1 cellular context compared by ENCODE assay signal in the genomic region with DNA sequence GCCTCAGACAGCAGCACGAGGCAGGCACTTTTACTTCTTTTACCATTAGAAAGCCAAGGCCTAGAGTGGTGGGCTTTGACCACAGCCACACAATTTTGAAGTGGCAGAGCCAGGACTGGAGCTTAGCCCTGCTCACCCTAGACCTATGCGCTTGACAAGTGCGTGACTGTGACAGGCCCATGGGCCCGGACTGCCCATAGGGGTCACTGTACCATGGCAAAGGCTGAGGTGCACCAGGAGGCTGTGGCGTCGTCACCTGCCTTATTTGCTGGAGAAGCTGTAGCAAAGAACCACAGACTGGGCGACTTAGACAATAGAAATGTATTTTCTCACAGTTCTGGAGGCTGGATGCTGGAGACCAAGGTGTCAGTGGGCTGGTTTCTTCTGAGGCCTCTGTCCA.
TF ChIP-seq lines count a peak whose summit lies in the region.

No MANE protein-coding gene starts in this region.

TF ChIP-seq in K562, 482 proteins besides CTCF, POLR2A, EP300 and RAD21:
- TF ChIP-seq, protein P1, sequence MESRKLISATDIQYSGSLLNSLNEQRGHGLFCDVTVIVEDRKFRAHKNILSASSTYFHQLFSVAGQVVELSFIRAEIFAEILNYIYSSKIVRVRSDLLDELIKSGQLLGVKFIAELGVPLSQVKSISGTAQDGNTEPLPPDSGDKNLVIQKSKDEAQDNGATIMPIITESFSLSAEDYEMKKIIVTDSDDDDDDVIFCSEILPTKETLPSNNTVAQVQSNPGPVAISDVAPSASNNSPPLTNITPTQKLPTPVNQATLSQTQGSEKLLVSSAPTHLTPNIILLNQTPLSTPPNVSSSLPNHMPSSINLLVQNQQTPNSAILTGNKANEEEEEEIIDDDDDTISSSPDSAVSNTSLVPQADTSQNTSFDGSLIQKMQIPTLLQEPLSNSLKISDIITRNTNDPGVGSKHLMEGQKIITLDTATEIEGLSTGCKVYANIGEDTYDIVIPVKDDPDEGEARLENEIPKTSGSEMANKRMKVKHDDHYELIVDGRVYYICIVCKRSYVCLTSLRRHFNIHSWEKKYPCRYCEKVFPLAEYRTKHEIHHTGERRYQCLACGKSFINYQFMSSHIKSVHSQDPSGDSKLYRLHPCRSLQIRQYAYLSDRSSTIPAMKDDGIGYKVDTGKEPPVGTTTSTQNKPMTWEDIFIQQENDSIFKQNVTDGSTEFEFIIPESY (CRISPR knock-in tag; IDR thresholded peaks at IDR 0.05), result 0 out of 2 replicates have a peak, but pooled peaks have one; percentile 17
- TF ChIP-seq RBM39 (optimal IDR thresholded peaks at IDR 0.05; ENCODE audit: low read depth, low read length), result no peak
- 0 out of 2 replicates have a peak, but pooled peaks have one; percentile 16 for TF ChIP-seq EHMT2 (IDR thresholded peaks at IDR 0.05)
- TF ChIP-seq SAP30 (IDR thresholded peaks at IDR 0.05; ENCODE audit: borderline replicate concordance, insufficient read depth, low read depth, low read length, poor library complexity, severe bottlenecking), result no peak
